ENCODE assay signal across 19 cellular contexts in the genomic region with DNA sequence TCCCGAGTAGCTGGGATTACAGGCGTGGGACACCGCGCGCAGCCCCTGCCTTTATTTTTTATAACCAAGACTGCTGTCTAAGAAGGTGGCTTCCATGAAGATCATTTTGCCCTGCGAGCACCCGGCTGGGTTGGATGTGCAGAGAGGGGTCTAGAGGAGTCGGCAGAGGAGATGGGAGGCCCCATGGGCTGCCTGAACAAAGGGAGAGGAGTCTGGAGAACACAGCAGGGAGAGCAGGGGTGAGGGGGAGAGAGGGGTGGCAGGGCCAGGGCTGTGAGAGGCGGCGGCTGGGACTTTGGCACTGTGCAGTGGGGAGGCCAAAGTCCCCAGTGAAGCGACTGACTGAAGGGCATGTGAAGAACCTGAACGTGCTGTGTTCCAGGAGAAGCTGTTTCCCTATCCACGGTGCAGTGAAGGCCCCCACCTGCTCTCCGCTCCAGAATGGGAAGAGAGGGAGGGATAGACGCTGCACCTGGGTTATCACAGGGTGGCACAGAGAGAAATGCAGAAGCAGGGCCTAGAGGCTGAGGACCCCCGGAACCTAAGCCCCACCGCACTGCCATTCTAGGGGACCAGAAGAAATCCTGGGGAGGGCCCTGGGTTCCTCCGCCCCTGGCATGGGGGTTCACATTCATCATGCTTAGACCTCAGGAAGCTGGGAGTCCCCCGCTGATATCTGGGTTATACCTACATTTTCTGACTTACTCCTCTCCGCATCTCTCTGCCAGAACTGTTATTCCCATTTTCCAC. TPM values are rescaled to one million over a fixed set of nuclear protein-coding genes. Genes with fewer than 3 reads are reported as not detected.
DNase-seq lines count a peak whose midpoint lies in the region; ATAC-seq and TF ChIP-seq lines count a peak whose summit lies in the region.
"Had no signal": no experiment of that assay in that cellular context is flagged by ENCODE, and none has a peak within 500 bp of the region (broad histone marks: within the 10 kb centered on the region; RNA-seq: fewer than 3 reads in every experiment).

No MANE protein-coding gene starts in this region.

- intact Hi-C loops in CD4-positive, alpha-beta memory T cell (cut with micrococcal nuclease), result no loop called here
- intact Hi-C loops in ovary (cut with DNase I), result no loop called here

- no peak for TF ChIP-seq CTCF in HL-60 (IDR thresholded peaks at IDR 0.05; ENCODE audit: insufficient read depth, low read length)
- TF ChIP-seq CTCF in ovary (IDR thresholded peaks at IDR 0.05), result no peak

- H3K4me1 Mint-ChIP-seq in CD4-positive, alpha-beta memory T cell, result peaks cover 35 to 73% (median 51%) of the 10 kb centered on the region in 4 donors
- H3K4me1 Mint-ChIP-seq in central memory CD8-positive, alpha-beta T cell, result peaks cover 56% of the 10 kb centered on the region

- no peaks in the 10 kb centered on the region for H3K27me3 ChIP-seq in CD4-positive, alpha-beta memory T cell (ENCODE audit: insufficient read depth, low read length)
- H3K27me3 ChIP-seq in HL-60 (ENCODE audit: insufficient read depth, poor library complexity, severe bottlenecking) (no peaks in the 10 kb centered on the region), mucosa of rectum (ENCODE audit: control insufficient read depth in 2 of 2, insufficient read depth in 2 of 2, low read length in 2 of 2) (no peaks in the 10 kb centered on the region), ovary (no peaks in the 10 kb centered on the region)

- no peak overlapping the region for H3K27ac ChIP-seq in CD4-positive, alpha-beta memory T cell (ENCODE audit: low read depth, low read length)
- peak overlapping the region; percentile 94 for H3K27ac ChIP-seq in HL-60 (replicated peaks)
- H3K27ac ChIP-seq in mucosa of rectum (ENCODE audit: low read depth in 2 of 2, low read length in 2 of 2), result peak overlapping the region; percentile 16 to 92
- no peak overlapping the region for H3K27ac ChIP-seq in ovary
- H3K27ac ChIP-seq: coronary artery had no signal

- peak overlapping the region in 1 of 2 donors; percentile 70 for H3K9ac ChIP-seq in mucosa of rectum (ENCODE audit: low read depth in 1 of 2, low read length in 2 of 2)

- WGBS in ovary, 3 donors, result 81 to 85% (median 83%) methylated on average over 19 to 20 of the region's 20 CpGs

- no peaks in the 10 kb centered on the region for H3K27me3 Mint-ChIP-seq in CD4-positive, alpha-beta memory T cell
- no peaks in the 10 kb centered on the region for H3K27me3 Mint-ChIP-seq in central memory CD8-positive, alpha-beta T cell

- H3K4me3 ChIP-seq in CD4-positive, alpha-beta memory T cell (ENCODE audit: low read length in 2 of 2), result no peak overlapping the region
- no peak overlapping the region for H3K4me3 ChIP-seq in HL-60 (replicated peaks; ENCODE audit: insufficient read depth, low read length)
- no peak overlapping the region for H3K4me3 ChIP-seq in mucosa of rectum (ENCODE audit: low read length in 2 of 2)
- H3K4me3 ChIP-seq in ovary, result no peak overlapping the region
- H3K4me3 ChIP-seq: coronary artery had no signal

- H3K9me3 ChIP-seq in CD4-positive, alpha-beta memory T cell (ENCODE audit: control insufficient read depth in 1 of 2, low read length in 2 of 2), result no peaks in the 10 kb centered on the region
- H3K9me3 ChIP-seq in mucosa of rectum (ENCODE audit: control insufficient read depth in 2 of 2, low read length in 2 of 2) (no peaks in the 10 kb centered on the region), ovary (no peaks in the 10 kb centered on the region)

- TF ChIP-seq EP300 in ovary (IDR thresholded peaks at IDR 0.05), result no peak

- POLR2A ChIA-PET in CD4-positive, alpha-beta memory T cell (lab: Charles Lee; ENCODE audit: partially characterized antibody), result interaction anchor here (7.1 kb wide), 1 partner anchor 23 kb away, joined by 49 read pairs; the partner anchor contains the start of gene FOSL2

- H3K36me3 Mint-ChIP-seq in CD4-positive, alpha-beta memory T cell, result no peaks in the 10 kb centered on the region
- peaks cover 3% of the 10 kb centered on the region for H3K36me3 Mint-ChIP-seq in central memory CD8-positive, alpha-beta T cell (ENCODE audit: insufficient read depth)
- H3K36me3 Mint-ChIP-seq: WTC11 had no signal

- TF ChIP-seq POLR2A in ovary (IDR thresholded peaks at IDR 0.05), result no peak

- no peaks in the 10 kb centered on the region for H3K9me3 Mint-ChIP-seq in CD4-positive, alpha-beta memory T cell
- no peaks in the 10 kb centered on the region for H3K9me3 Mint-ChIP-seq in central memory CD8-positive, alpha-beta T cell
- H3K9me3 Mint-ChIP-seq: H9, WTC11 had no signal

- no peak for ATAC-seq in central memory CD8-positive, alpha-beta T cell (replicated peaks; ENCODE audit: extremely low read depth, poor library complexity, severe bottlenecking)
- ATAC-seq in GM21576 (IDR thresholded peaks at IDR 0.05; ENCODE audit: unreplicated experiment), result no peak
- ATAC-seq: WTC11 had no signal

- H3K4me1 ChIP-seq in CD4-positive, alpha-beta memory T cell (ENCODE audit: insufficient read depth, low read length), result peaks cover 63% of the 10 kb centered on the region
- H3K4me1 ChIP-seq in mucosa of rectum (ENCODE audit: control insufficient read depth in 2 of 2, insufficient read depth in 2 of 2, low read length in 2 of 2), result peaks cover 43 to 48% of the 10 kb centered on the region in 2 donors
- H3K4me1 ChIP-seq in ovary (ENCODE audit: insufficient read depth), result no peaks in the 10 kb centered on the region

- H3K27ac Mint-ChIP-seq in CD4-positive, alpha-beta memory T cell, result peak overlapping the region; percentile 57 to 93 (median 77)
- H3K27ac Mint-ChIP-seq in central memory CD8-positive, alpha-beta T cell (ENCODE audit: low read depth), result peak overlapping the region; percentile 61
- H3K27ac Mint-ChIP-seq: WTC11 had no signal

- CTCF ChIA-PET in CD4-positive, alpha-beta memory T cell (lab: Charles Lee; ENCODE audit: partially characterized antibody), result no interaction called here

- no peaks in the 10 kb centered on the region for H3K36me3 ChIP-seq in CD4-positive, alpha-beta memory T cell (ENCODE audit: insufficient read depth, low read length)
- no peaks in the 10 kb centered on the region for H3K36me3 ChIP-seq in mucosa of rectum (ENCODE audit: control insufficient read depth in 2 of 2, insufficient read depth in 2 of 2, low read length in 2 of 2)
- H3K36me3 ChIP-seq in ovary, result no peaks in the 10 kb centered on the region

- DNase-seq in CD4-positive, alpha-beta memory T cell, result no peak
- DNase-seq in HL-60 (ENCODE audit: low read depth in 1 of 2, low spot score in 1 of 2) (no peak), retina (no peak), ovary (no peak), NK-92 (lab: John Stamatoyannopoulos, UW; ENCODE audit: unreplicated experiment) (no peak)
- DNase-seq in central memory CD8-positive, alpha-beta T cell (ENCODE audit: low spot score in 2 of 2), result no peak
- DNase-seq: activated gamma-delta T cell treated with Interleukin-2 at 50 U/mL for 16 hours, H9, hypothalamus, kidney, mesendoderm, NCI-H2081, SHP77 treated with DMSO at 0.1 percent for 48 hours, substantia nigra, T-helper 1 cell had no signal

- peak overlapping the region in 5 of 8 donors; percentile 10 to 84 (median 81) for H3K4me3 Mint-ChIP-seq in CD4-positive, alpha-beta memory T cell
- peak overlapping the region; percentile 70 for H3K4me3 Mint-ChIP-seq in central memory CD8-positive, alpha-beta T cell
- H3K4me3 Mint-ChIP-seq: H9, WTC11 had no signal

RNA-seq across cellular contexts. Expression of gene FOSL2, which starts 24.8 kb away (rescaled TPM):
- total RNA-seq in CD4-positive, alpha-beta memory T cell, result 1 to 10 TPM; 6.6 to 6.7 TPM
- polyA plus RNA-seq in CD4-positive, alpha-beta memory T cell, result 1 to 10 TPM; 4.7 to 5.0 TPM
- 100 to 1,000 TPM; 117 to 322 (median 152) TPM for total RNA-seq in ovary
- polyA plus RNA-seq in ovary, result 10 to 100 TPM; 56.2 to 75.7 TPM

Comparison
In these comparisons a context has a peak if more than half of its experiments do, and no peak if none do; other contexts are left out.
1. H3K27ac ChIP-seq: peak in HL-60 (single experiment) and mucosa of rectum (2 of 2); none in CD4-positive, alpha-beta memory T cell (single experiment) and ovary (0 of 2).
2. RNA of gene FOSL2, which starts 24.8 kb away (total RNA-seq): 117 to 322 TPM in ovary; 6.6 to 6.7 TPM in CD4-positive, alpha-beta memory T cell; every median in the first group is over 10 times any median in the second.